Comparison of ENCODE assay signal across 8 cellular contexts in the genomic region with DNA sequence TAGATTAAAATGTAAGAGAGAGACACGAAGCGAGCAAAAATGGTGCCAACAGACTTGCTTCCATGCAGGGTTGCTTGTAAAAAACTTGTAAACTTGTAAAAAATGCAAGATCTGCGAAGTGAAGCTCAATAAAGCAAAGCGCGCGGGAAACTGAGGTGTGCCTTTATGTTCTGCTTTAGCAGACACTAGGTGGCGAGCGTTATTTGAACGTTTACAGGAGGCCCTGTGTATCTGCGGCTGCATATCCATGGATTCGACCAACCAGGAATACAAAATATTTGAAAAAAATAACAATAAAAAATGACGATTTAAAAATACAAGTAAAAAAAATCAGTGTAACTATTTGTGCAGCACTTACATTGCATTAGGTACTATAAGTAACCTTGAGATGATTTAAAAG. TPM values are rescaled to one million over a fixed set of nuclear protein-coding genes. Genes with fewer than 3 reads are reported as not detected.
A peak's percentile ranks its signal among the peaks of the same experiment; 100 is the strongest.
DNase-seq lines count a peak whose midpoint lies in the region; ATAC-seq and TF ChIP-seq lines count a peak whose summit lies in the region.

No MANE protein-coding gene starts in this region.

- H3K36me3 Mint-ChIP-seq in natural killer cell = peaks cover 4% of the 10 kb centered on the region

- H3K4me2 ChIP-seq in OCI-LY3 (ENCODE audit: low read length) = peak overlapping the region; percentile 91

- peak; percentile 4 to 10 for DNase-seq in NOMO-1 (lab: John Stamatoyannopoulos, UW; ENCODE audit: unreplicated experiment in 2 of 2)
- no peak for DNase-seq in NOMO-1 treated with dmso at 0.1 percent for 144 hours (lab: John Stamatoyannopoulos, UW; ENCODE audit: unreplicated experiment)
- DNase-seq in cardiac fibroblast (ENCODE audit: low read depth in 2 of 2) = peak; percentile 69 to 72
- DNase-seq in natural killer cell = no peak
- no peak for DNase-seq in omental fat pad (ENCODE audit: low spot score)
- no peak for DNase-seq in NCI-H2196 (lab: John Stamatoyannopoulos, UW; ENCODE audit: unreplicated experiment)

- intact Hi-C loops in natural killer cell (cut with micrococcal nuclease) = loop anchor here (5.0 kb wide), 1 partner anchor 112 kb away; no protein-coding TSS in a partner anchor

- no peaks in the 10 kb centered on the region for H3K9me3 Mint-ChIP-seq in natural killer cell

- no peak overlapping the region for H3K27ac ChIP-seq in OCI-LY3 (ENCODE audit: low read length)

- peak overlapping the region; percentile 99 for H3K4me3 ChIP-seq in OCI-LY3 (ENCODE audit: low read length)
- H3K4me3 ChIP-seq in cardiac fibroblast (replicated peaks in 1 of 2; ENCODE audit: low read depth in 2 of 2, low read length in 2 of 2) = peak overlapping the region; percentile 11 to 90

- H4K20me1 ChIP-seq in OCI-LY3 (ENCODE audit: insufficient read depth, low read length) = 0 out of 2 replicates have a peak, but pooled peaks cover 7% of the 10 kb centered on the region

- peaks cover 18% of the 10 kb centered on the region for H3K4me1 ChIP-seq in OCI-LY3 (ENCODE audit: low read length)

- H2AFZ ChIP-seq in OCI-LY3 (ENCODE audit: low read depth, low read length) = no peak overlapping the region

- no peaks in the 10 kb centered on the region for H3K27me3 Mint-ChIP-seq in natural killer cell (ENCODE audit: low read depth in 2 of 2)

- no peaks in the 10 kb centered on the region for H3K27me3 ChIP-seq in OCI-LY3 (ENCODE audit: low read depth, low read length)

- peak overlapping the region; percentile 10 to 12 for H3K27ac Mint-ChIP-seq in natural killer cell

- H3K4me1 Mint-ChIP-seq in natural killer cell = peaks cover 42 to 49% of the 10 kb centered on the region in 2 donors

- H3K9ac ChIP-seq in OCI-LY3 (ENCODE audit: low read length) = peak overlapping the region; percentile 97; the same call in 1 of the 2 replicates

- peaks cover 86% of the 10 kb centered on the region for H3K79me2 ChIP-seq in OCI-LY3 (ENCODE audit: low read length)

- peak overlapping the region; percentile 94 for H3K4me3 Mint-ChIP-seq in natural killer cell

- no peaks in the 10 kb centered on the region for H3K9me3 ChIP-seq in OCI-LY3 (ENCODE audit: insufficient read depth, low read length)

- no peak for ATAC-seq in natural killer cell
- no peak for ATAC-seq in GM19328 (IDR thresholded peaks at IDR 0.05; ENCODE audit: unreplicated experiment)
- no peak for ATAC-seq in omental fat pad (ENCODE audit: low FRiP score)

- peak; percentile 47 for TF ChIP-seq CTCF in OCI-LY3 (IDR thresholded peaks at IDR 0.05; ENCODE audit: low read depth, low read length)
- peak; percentile 41 for TF ChIP-seq CTCF in cardiac fibroblast (IDR thresholded peaks at IDR 0.05; ENCODE audit: low read depth, low read length)
- TF ChIP-seq CTCF in natural killer cell (IDR thresholded peaks at IDR 0.05) = no peak
- no peak for TF ChIP-seq CTCF in omental fat pad (IDR thresholded peaks at IDR 0.05)

- H3K36me3 ChIP-seq in OCI-LY3 (replicated peaks; ENCODE audit: low read depth, low read length) = peaks cover 25% of the 10 kb centered on the region

RNA-seq across cellular contexts. Expression of a gene that starts 1.5 kb away (rescaled TPM):
- total RNA-seq in natural killer cell (100 to 1,000 TPM in 2 of 3 donors, 10 to 100 TPM in 1; 89.1 to 109 (median 107) TPM), omental fat pad (100 to 1,000 TPM in 3 of 4 donors, 10 to 100 TPM in 1; 95.8 to 187 (median 103) TPM)

RNA-seq across cellular contexts. Expression of a gene that starts 17.8 kb away (rescaled TPM):
- total RNA-seq in natural killer cell (10 to 100 TPM; 64.0 to 70.1 (median 65.2) TPM), omental fat pad (10 to 100 TPM; 55.5 to 62.9 (median 60.2) TPM)

Comparison
In these comparisons a context has a peak if more than half of its experiments do, and no peak if none do; other contexts are left out.
1. DNase-seq: peak in NOMO-1 (2 of 2) and cardiac fibroblast (2 of 2); none in NOMO-1 treated with dmso at 0.1 percent for 144 hours (single experiment), natural killer cell (single experiment), omental fat pad (single experiment) and NCI-H2196 (single experiment).
2. CTCF ChIP-seq: peak in OCI-LY3 (single experiment) and cardiac fibroblast (single experiment); none in natural killer cell (single experiment) and omental fat pad (0 of 3).